ENCODE assay signal across 1 cellular context in the genomic region with DNA sequence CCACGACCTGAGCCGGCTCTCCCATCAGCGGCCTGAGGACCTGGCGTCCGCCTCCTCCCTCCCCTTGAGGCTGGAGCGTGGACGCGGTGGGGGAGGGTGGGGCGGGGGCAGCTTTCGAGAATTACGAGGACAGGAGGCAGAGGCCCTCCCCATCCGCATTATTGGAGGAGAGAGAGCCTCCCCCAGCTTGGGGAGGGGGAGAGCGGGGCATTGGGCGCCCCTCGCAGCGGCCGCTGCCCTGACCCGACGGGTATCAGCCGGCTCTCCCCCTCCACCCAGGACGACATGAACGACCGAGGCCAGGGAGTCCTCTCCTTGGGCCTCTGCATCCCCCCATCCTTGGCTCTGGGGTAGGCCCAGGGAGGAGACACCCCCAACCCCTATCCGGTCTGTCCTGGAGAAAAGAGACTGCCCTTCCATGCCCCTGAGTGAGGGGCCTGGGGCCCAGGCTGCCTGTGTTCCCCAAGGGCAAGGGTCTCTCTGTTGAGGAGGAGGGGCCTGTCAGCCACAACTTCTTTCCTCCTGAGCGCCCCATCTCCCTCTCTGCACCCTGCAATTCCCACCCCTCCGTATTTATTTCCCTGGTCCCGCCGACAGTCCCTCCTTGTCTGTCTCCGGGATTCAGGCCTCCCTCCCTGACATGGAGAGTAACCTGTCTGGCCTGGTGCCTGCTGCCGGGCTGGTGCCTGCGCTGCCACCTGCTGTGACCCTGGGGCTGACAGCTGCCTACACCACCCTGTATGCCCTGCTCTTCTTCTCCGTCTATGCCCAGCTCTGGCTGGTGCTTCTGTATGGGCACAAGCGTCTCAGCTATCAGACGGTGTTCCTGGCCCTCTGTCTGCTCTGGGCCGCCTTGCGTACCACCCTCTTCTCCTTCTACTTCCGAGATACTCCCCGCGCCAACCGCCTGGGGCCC.
TF ChIP-seq lines count a peak whose summit lies in the region.

No MANE protein-coding gene starts in this region.

TF ChIP-seq in H1, 55 proteins besides CTCF, POLR2A, EP300 and RAD21:
- TF ChIP-seq TAF1 (IDR thresholded peaks at IDR 0.05; ENCODE audit: low read depth, low read length) (no peak), TEAD4 (IDR thresholded peaks at IDR 0.05; ENCODE audit: low read depth, low read length) (no peak), CBX8 (IDR thresholded peaks at IDR 0.05; ENCODE audit: borderline replicate concordance, low read depth, low read length) (no peak), SP1 (IDR thresholded peaks at IDR 0.05; ENCODE audit: low read depth, low read length) (no peak), ZNF274 (IDR thresholded peaks at IDR 0.05; ENCODE audit: borderline replicate concordance, extremely low read depth, low read length) (no peak), NRF1 (IDR thresholded peaks at IDR 0.05; ENCODE audit: low read depth, low read length) (no peak), EGR1 (IDR thresholded peaks at IDR 0.05; ENCODE audit: borderline replicate concordance, low read depth, low read length) (no peak), CHD1 (IDR thresholded peaks at IDR 0.05; ENCODE audit: low read depth, low read length) (no peak), YY1 (IDR thresholded peaks at IDR 0.05; ENCODE audit: low read depth, low read length) (no peak), ASH2L (IDR thresholded peaks at IDR 0.05; ENCODE audit: low read length) (no peak), RFX5 (IDR thresholded peaks at IDR 0.05; ENCODE audit: borderline replicate concordance, low read depth, low read length) (no peak), POU5F1 (IDR thresholded peaks at IDR 0.05; ENCODE audit: low read depth, low read length) (no peak), GABPA (IDR thresholded peaks at IDR 0.05; ENCODE audit: borderline replicate concordance, insufficient read depth, low read length) (no peak)
- TF ChIP-seq, protein P1, sequence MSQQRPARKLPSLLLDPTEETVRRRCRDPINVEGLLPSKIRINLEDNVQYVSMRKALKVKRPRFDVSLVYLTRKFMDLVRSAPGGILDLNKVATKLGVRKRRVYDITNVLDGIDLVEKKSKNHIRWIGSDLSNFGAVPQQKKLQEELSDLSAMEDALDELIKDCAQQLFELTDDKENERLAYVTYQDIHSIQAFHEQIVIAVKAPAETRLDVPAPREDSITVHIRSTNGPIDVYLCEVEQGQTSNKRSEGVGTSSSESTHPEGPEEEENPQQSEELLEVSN (IDR thresholded peaks at IDR 0.05) = no peak
